In the genomic region with DNA sequence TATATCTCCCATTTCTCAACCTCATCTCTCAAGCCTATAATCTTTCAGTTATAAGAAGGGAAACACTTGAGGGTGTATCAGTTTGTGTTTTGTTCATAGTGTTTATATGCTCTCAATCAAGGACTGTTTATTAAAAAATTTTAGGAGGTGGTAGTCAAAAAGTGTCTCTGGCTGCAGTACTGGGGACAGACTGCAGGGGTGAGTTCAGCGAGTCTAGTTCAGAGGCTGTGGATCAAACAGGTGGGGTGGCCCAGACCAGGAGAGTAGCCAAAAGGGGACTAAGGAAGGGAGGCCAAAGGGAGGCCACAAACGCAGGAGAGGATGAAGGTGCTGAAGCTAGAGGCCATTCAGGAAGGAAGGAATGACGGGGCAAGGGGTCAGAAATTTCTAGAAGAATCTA, we compare ENCODE assay signal across 20 cellular contexts. TPM values are rescaled to one million over a fixed set of nuclear protein-coding genes. Genes with fewer than 3 reads are reported as not detected.
A peak's percentile ranks its signal among the peaks of the same experiment; 100 is the strongest.
DNase-seq lines count a peak whose midpoint lies in the region; ATAC-seq and TF ChIP-seq lines count a peak whose summit lies in the region.
"Had no signal": no experiment of that assay in that cellular context is flagged by ENCODE, and none has a peak within 500 bp of the region (broad histone marks: within the 10 kb centered on the region; RNA-seq: fewer than 3 reads in every experiment).

No MANE protein-coding gene starts in this region.

- ATAC-seq in GM23338: 0 out of 3 replicates have a peak, but pooled peaks have one; percentile 19
- ATAC-seq in gastrocnemius medialis: no peak
- ATAC-seq: activated T-cell treated with anti-CD3 and anti-CD28 coated beads, Interleukin-2, amount 50 U/mL, for 4 hours had no signal

- intact Hi-C loops in gastrocnemius medialis (cut with DNase I; ENCODE audit: low total_unique reads): no loop called here
- intact Hi-C loops in Calu3 (cut with micrococcal nuclease; ENCODE audit: unreplicated experiment): no loop called here

- H3K9ac ChIP-seq in OCI-LY1 (ENCODE audit: low read length): no peak overlapping the region

- H3K4me3 ChIP-seq in GM23338 (no peak overlapping the region), OCI-LY1 (ENCODE audit: low read depth, low read length, poor library complexity, severe bottlenecking) (no peak overlapping the region), gastrocnemius medialis (no peak overlapping the region)

- no peaks in the 10 kb centered on the region; the same call in 1 of the 2 replicates for H4K20me1 ChIP-seq in GM23338 (replicated peaks; ENCODE audit: insufficient read depth)
- H4K20me1 ChIP-seq in OCI-LY1 (ENCODE audit: insufficient read depth, low read length): no peaks in the 10 kb centered on the region

- H3K79me2 ChIP-seq in GM23338 (replicated peaks; ENCODE audit: insufficient read depth) (no peaks in the 10 kb centered on the region), OCI-LY1 (ENCODE audit: insufficient read depth, low read length) (0 out of 2 replicates have a peak, but pooled peaks cover under 1% of the 10 kb centered on the region)

- no peak for TF ChIP-seq POLR2A in gastrocnemius medialis (IDR thresholded peaks at IDR 0.05)

- peaks cover 5% of the 10 kb centered on the region for H3K36me3 Mint-ChIP-seq in GM23338 (ENCODE audit: low read depth)
- peaks cover 13% of the 10 kb centered on the region for H3K36me3 Mint-ChIP-seq in endothelial cell (ENCODE audit: low read depth, unreplicated experiment)
- H3K36me3 Mint-ChIP-seq in progenitor cell of endocrine pancreas (ENCODE audit: insufficient read depth): no peaks in the 10 kb centered on the region
- no peaks in the 10 kb centered on the region for H3K36me3 Mint-ChIP-seq in Calu3 (ENCODE audit: insufficient read depth, unreplicated experiment)

- TF ChIP-seq CTCF in GM23338 (conservative IDR thresholded peaks at IDR 0.05; ENCODE audit: low read depth in 2 of 2): peak; percentile 29 to 59; a peak in 3 of 4 replicates
- TF ChIP-seq CTCF in OCI-LY1 (IDR thresholded peaks at IDR 0.05; ENCODE audit: low read length): peak; percentile 43; the same call in 1 of the 2 replicates
- peak; percentile 39 for TF ChIP-seq CTCF in endothelial cell (IDR thresholded peaks at IDR 0.05; ENCODE audit: unreplicated experiment)
- peak; percentile 24 for TF ChIP-seq CTCF in progenitor cell of endocrine pancreas (IDR thresholded peaks at IDR 0.05; ENCODE audit: unreplicated experiment)
- no peak for TF ChIP-seq CTCF in gastrocnemius medialis (IDR thresholded peaks at IDR 0.05 in 4 of 5, conservative IDR thresholded peaks at IDR 0.05 in 1 of 5)
- TF ChIP-seq CTCF in Calu3 (IDR thresholded peaks at IDR 0.05; ENCODE audit: unreplicated experiment): no peak

- H3K4me1 Mint-ChIP-seq in GM23338 (peaks cover 10% of the 10 kb centered on the region), endothelial cell (ENCODE audit: unreplicated experiment) (no peaks in the 10 kb centered on the region), progenitor cell of endocrine pancreas (ENCODE audit: low read depth) (no peaks in the 10 kb centered on the region), Calu3 (ENCODE audit: low read depth, unreplicated experiment) (no peaks in the 10 kb centered on the region)
- H3K4me1 Mint-ChIP-seq: activated CD4-positive, alpha-beta memory T cell treated with anti-CD3 and anti-CD28 coated beads, Interleukin-2, amount 10 ng/mL, durations not matched to agents 7 days and 5 days; B cell; nephron had no signal

- H3K27me3 Mint-ChIP-seq in GM23338 (ENCODE audit: insufficient read depth, low read depth, poor library complexity) (no peaks in the 10 kb centered on the region), endothelial cell (ENCODE audit: unreplicated experiment) (peaks cover 7% of the 10 kb centered on the region), progenitor cell of endocrine pancreas (no peaks in the 10 kb centered on the region), Calu3 (ENCODE audit: unreplicated experiment) (peaks cover 14% of the 10 kb centered on the region)
- H3K27me3 Mint-ChIP-seq: activated CD4-positive, alpha-beta memory T cell treated with anti-CD3 and anti-CD28 coated beads, Interleukin-2, amount 10 ng/mL, durations not matched to agents 7 days and 5 days; B cell; brain had no signal

- BruUV-seq in Calu3 (replicated peaks; lab: Mats Ljungman, UMichigan): no TSS peak

- H3F3A ChIP-seq in GM23338 (replicated peaks; ENCODE audit: low read depth) (no peaks in the 10 kb centered on the region), OCI-LY1 (ENCODE audit: insufficient read depth, low read length) (no peaks in the 10 kb centered on the region)

- H3K9me2 ChIP-seq in GM23338 (ENCODE audit: insufficient read depth) (0 out of 2 replicates have a peak, but pooled peaks cover 3% of the 10 kb centered on the region), OCI-LY1 (ENCODE audit: low read depth, low read length) (no peaks in the 10 kb centered on the region)

- no peak overlapping the region; the same call in 2 of the 3 replicates for H3K4me3 Mint-ChIP-seq in GM23338
- no peak overlapping the region for H3K4me3 Mint-ChIP-seq in endothelial cell (ENCODE audit: unreplicated experiment)
- no peak overlapping the region for H3K4me3 Mint-ChIP-seq in progenitor cell of endocrine pancreas (ENCODE audit: low read depth)
- H3K4me3 Mint-ChIP-seq in Calu3 (ENCODE audit: low read depth, unreplicated experiment): no peak overlapping the region
- H3K4me3 Mint-ChIP-seq: activated CD4-positive, alpha-beta memory T cell treated with anti-CD3 and anti-CD28 coated beads, Interleukin-2, amount 10 ng/mL, durations not matched to agents 7 days and 5 days; activated naive CD8-positive, alpha-beta T cell; activated T-cell treated with anti-CD3 and anti-CD28 coated beads, Interleukin-2, amount 50 U/mL, for 4 hours; B cell; brain; nephron had no signal

- no peaks in the 10 kb centered on the region for H3K36me3 ChIP-seq in GM23338 (ENCODE audit: insufficient read depth)
- H3K36me3 ChIP-seq in OCI-LY1 (ENCODE audit: insufficient read depth, low read length): peaks cover 42% of the 10 kb centered on the region
- no peaks in the 10 kb centered on the region for H3K36me3 ChIP-seq in gastrocnemius medialis

- no peaks in the 10 kb centered on the region for H3K27me3 ChIP-seq in GM23338 (ENCODE audit: insufficient read depth)
- no peaks in the 10 kb centered on the region for H3K27me3 ChIP-seq in OCI-LY1 (ENCODE audit: insufficient read depth, low read length)
- no peaks in the 10 kb centered on the region for H3K27me3 ChIP-seq in gastrocnemius medialis

- H3K9me3 Mint-ChIP-seq in GM23338: no peaks in the 10 kb centered on the region
- no peaks in the 10 kb centered on the region for H3K9me3 Mint-ChIP-seq in endothelial cell (ENCODE audit: unreplicated experiment)
- H3K9me3 Mint-ChIP-seq in progenitor cell of endocrine pancreas (ENCODE audit: low read depth): no peaks in the 10 kb centered on the region
- H3K9me3 Mint-ChIP-seq in Calu3 (ENCODE audit: low read depth, unreplicated experiment): no peaks in the 10 kb centered on the region
- H3K9me3 Mint-ChIP-seq: activated CD4-positive, alpha-beta memory T cell treated with anti-CD3 and anti-CD28 coated beads, Interleukin-2, amount 10 ng/mL, durations not matched to agents 7 days and 5 days; activated T-cell treated with anti-CD3 and anti-CD28 coated beads, Interleukin-2, amount 50 U/mL, for 4 hours; brain; nephron had no signal

- no peaks in the 10 kb centered on the region for H3K9me3 ChIP-seq in OCI-LY1 (ENCODE audit: low read length)
- H3K9me3 ChIP-seq in gastrocnemius medialis: no peaks in the 10 kb centered on the region

- H3K27ac ChIP-seq in GM23338 (ENCODE audit: low read depth): no peak overlapping the region
- no peak overlapping the region for H3K27ac ChIP-seq in OCI-LY1 (ENCODE audit: low read depth, low read length, poor library complexity, severe bottlenecking)
- H3K27ac ChIP-seq in gastrocnemius medialis: no peak overlapping the region
- H3K27ac ChIP-seq: RWPE1 had no signal

- H2AFZ ChIP-seq in GM23338 (no peak overlapping the region), OCI-LY1 (ENCODE audit: low read length) (no peak overlapping the region)

- in situ Hi-C loops in gastrocnemius medialis (cut with MboI; ENCODE audit: low sequenced_read_pairs in 4 of 4): no loop called here

- CTCF ChIA-PET in Calu3 (lab: Charles Lee): no interaction called here

- no peak overlapping the region for H3K27ac Mint-ChIP-seq in GM23338
- H3K27ac Mint-ChIP-seq in endothelial cell (ENCODE audit: unreplicated experiment): no peak overlapping the region
- H3K27ac Mint-ChIP-seq in progenitor cell of endocrine pancreas: no peak overlapping the region
- no peak overlapping the region for H3K27ac Mint-ChIP-seq in Calu3 (ENCODE audit: unreplicated experiment)
- H3K27ac Mint-ChIP-seq: activated CD4-positive, alpha-beta memory T cell treated with anti-CD3 and anti-CD28 coated beads, Interleukin-2, amount 10 ng/mL, durations not matched to agents 7 days and 5 days; activated naive CD8-positive, alpha-beta T cell; B cell; brain; nephron had no signal

- no peaks in the 10 kb centered on the region; the same call in 1 of the 2 replicates for H3K4me1 ChIP-seq in GM23338 (ENCODE audit: insufficient read depth)
- H3K4me1 ChIP-seq in OCI-LY1 (ENCODE audit: insufficient read depth, low read length, severe bottlenecking): peaks cover 42% of the 10 kb centered on the region
- H3K4me1 ChIP-seq in gastrocnemius medialis: no peaks in the 10 kb centered on the region

- peak; percentile 40 for DNase-seq in GM23338 (ENCODE audit: low spot score)
- no peak for DNase-seq in endothelial cell (ENCODE audit: low spot score)
- no peak for DNase-seq in progenitor cell of endocrine pancreas (ENCODE audit: low spot score, unreplicated experiment)
- DNase-seq in gastrocnemius medialis: no peak
- DNase-seq in activated T-cell treated with anti-CD3 and anti-CD28 coated beads, Interleukin-2, amount 50 U/mL, for 1 hour: no peak
- no peak for DNase-seq in Calu3
- DNase-seq: activated CD4-positive, alpha-beta memory T cell treated with anti-CD3 and anti-CD28 coated beads, Interleukin-2, amount 10 ng/mL, durations not matched to agents 7 days and 5 days; activated T-cell treated with anti-CD3 and anti-CD28 coated beads, Interleukin-2, amount 50 U/mL, for 4 hours; hippocampal formation; NCI-H146; NCI-H774; stimulated activated CD8-positive, alpha-beta memory T cell treated with anti-CD3 and anti-CD28 coated beads, Interleukin-4, amount 100 ng/mL, for 48 hours had no signal

- H3K4me2 ChIP-seq in GM23338 (no peak overlapping the region), OCI-LY1 (ENCODE audit: low read length) (no peak overlapping the region)

TF ChIP-seq in GM23338, 12 proteins besides CTCF, POLR2A, EP300 and RAD21 (continues in another document):
- TF ChIP-seq CREB1 (CRISPR knock-in tag; IDR thresholded peaks at IDR 0.05; ENCODE audit: low read depth): no peak

RNA-seq across cellular contexts. Expression of a gene that starts 31.6 kb away (rescaled TPM):
- 17.3 and 17.5 TPM in 2 replicates for total RNA-seq in GM23338 (2014; rRNA removed; shearing (Covaris generic))
- 6.6 and 7.1 TPM in 2 replicates for polyA plus RNA-seq in GM23338 (2016; fragmentation: Nextera tagmentation; extraction: Ambion mirVana)
- total RNA-seq in endothelial cell (ENCODE audit: unreplicated experiment): 0.21 TPM
- not detected in 2 replicates for total RNA-seq in progenitor cell of endocrine pancreas
- total RNA-seq in gastrocnemius medialis: not detected
- total RNA-seq in Calu3 (2022): not detected in 2 replicates
- total RNA-seq: pulmonary artery endothelial cell had no signal
- polyA plus RNA-seq: fibroblast of lung had no signal

Comparison
In these comparisons a context has a peak if more than half of its experiments do, and no peak if none do; other contexts are left out.
1. CTCF ChIP-seq: peak in GM23338 (2 of 2), OCI-LY1 (single experiment), endothelial cell (single experiment) and progenitor cell of endocrine pancreas (single experiment); none in gastrocnemius medialis (0 of 5) and Calu3 (single experiment).
2. RNA of a gene that starts 31.6 kb away (total RNA-seq): 17.3 to 17.5 TPM in GM23338; 0.21 TPM in endothelial cell (single experiment), not detected in progenitor cell of endocrine pancreas, not detected in Calu3 and not detected in gastrocnemius medialis; every median in the first group is over 10 times any median in the second.